Comparison of ENCODE assay signal across 22 cellular contexts in genomic region chr7:30931927-30932540, GRCh38. TPM values are rescaled to one million over a fixed set of nuclear protein-coding genes. Genes with fewer than 3 reads are reported as not detected.
DNase-seq lines count a peak whose midpoint lies in the region; ATAC-seq and TF ChIP-seq lines count a peak whose summit lies in the region.
"Had no signal": no experiment of that assay in that cellular context is flagged by ENCODE, and none has a peak within 500 bp of the region (broad histone marks: within the 10 kb centered on the region; RNA-seq: fewer than 3 reads in every experiment).

No MANE protein-coding gene starts in this region.

- peaks cover 26% of the 10 kb centered on the region for H3K4me1 Mint-ChIP-seq in neural progenitor cell
- H3K4me1 Mint-ChIP-seq in endodermal cell = peaks cover 15% of the 10 kb centered on the region
- H3K4me1 Mint-ChIP-seq: activated naive CD4-positive, alpha-beta T cell treated with anti-CD3 and anti-CD28 coated beads, Interleukin-2, amount 10 ng/mL, durations not matched to agents 7 days and 5 days; CD4-positive, CD25-positive, alpha-beta regulatory T cell had no signal

- no TSS peak for BruUV-seq in mammary epithelial cell (replicated peaks; lab: Mats Ljungman, UMichigan)

- in situ Hi-C loops in mammary epithelial cell (cut with MboI; ENCODE audit: low sequenced_read_pairs in 2 of 2) = no loop called here

- CTCF ChIA-PET in mammary epithelial cell (lab: Charles Lee; ENCODE audit: low non-redundant PET) = no interaction called here

- no peak overlapping the region for H3K4me3 ChIP-seq in mammary epithelial cell (replicated peaks in 1 of 3; ENCODE audit: insufficient read depth in 1 of 3, low read depth in 2 of 3, low read length in 3 of 3)
- H3K4me3 ChIP-seq in neural progenitor cell = no peak overlapping the region
- H3K4me3 ChIP-seq in upper lobe of left lung = no peak overlapping the region
- H3K4me3 ChIP-seq in endodermal cell (ENCODE audit: low read length) = no peak overlapping the region
- H3K4me3 ChIP-seq: ascending aorta, testis had no signal

- WGBS in mammary epithelial cell (ENCODE audit: low coverage, missing lambda C conversion rate) = 74% methylated on average over 7 of the region's 9 CpGs
- 81 to 86% methylated on average over 9 of the region's 9 CpGs for WGBS in upper lobe of left lung, 2 donors
- 92 to 93% methylated on average over 6 to 9 of the region's 9 CpGs for WGBS in endodermal cell (ENCODE audit: insufficient coverage in 1 of 2, insufficient read length in 1 of 2), 2 experiments

- H3K4me3 Mint-ChIP-seq in neural progenitor cell = no peak overlapping the region
- no peak overlapping the region for H3K4me3 Mint-ChIP-seq in endodermal cell
- H3K4me3 Mint-ChIP-seq: activated naive CD4-positive, alpha-beta T cell treated with anti-CD3 and anti-CD28 coated beads, Interleukin-2, amount 10 ng/mL, durations not matched to agents 7 days and 5 days; CD4-positive, CD25-positive, alpha-beta regulatory T cell; T-helper 2 cell treated with Interferon-gamma antibody and Interleukin-4, amounts not matched to agents 5 μg/mL and 100 μg/mL, for 36 hours had no signal

- dilution Hi-C loops in mammary epithelial cell (cut with HindIII; ENCODE audit: low sequenced_read_pairs) = no loop called here

- H3K4me1 ChIP-seq in mammary epithelial cell (ENCODE audit: insufficient read depth, low read length) (peaks cover 1% of the 10 kb centered on the region), neural progenitor cell (peaks cover 19% of the 10 kb centered on the region), upper lobe of left lung (peaks cover 6 to 30% (median 18%) of the 10 kb centered on the region in 4 donors), endodermal cell (ENCODE audit: control insufficient read depth, insufficient read depth, low read length) (no peaks in the 10 kb centered on the region)
- H3K4me1 ChIP-seq: ascending aorta, parathyroid adenoma, testis had no signal

- no peak for ATAC-seq in upper lobe of left lung (ENCODE audit: low FRiP score in 2 of 2)

- peaks cover 1% of the 10 kb centered on the region for H3K27me3 ChIP-seq in mammary epithelial cell (ENCODE audit: insufficient read depth, low read length)
- H3K27me3 ChIP-seq in neural progenitor cell = no peaks in the 10 kb centered on the region
- no peaks in the 10 kb centered on the region for H3K27me3 ChIP-seq in upper lobe of left lung
- H3K27me3 ChIP-seq in endodermal cell (ENCODE audit: control insufficient read depth, insufficient read depth, low read length, poor library complexity, severe bottlenecking) = no peaks in the 10 kb centered on the region
- H3K27me3 ChIP-seq: ascending aorta, testis had no signal

- TF ChIP-seq CTCF in mammary epithelial cell (conservative IDR thresholded peaks at IDR 0.05 in 1 of 2, IDR thresholded peaks at IDR 0.05 in 1 of 2; ENCODE audit: extremely low read depth in 1 of 2, insufficient read depth in 1 of 2, low read depth in 1 of 2, low read length in 2 of 2) (no peak), neural progenitor cell (IDR thresholded peaks at IDR 0.05) (no peak), upper lobe of left lung (IDR thresholded peaks at IDR 0.05) (no peak), endodermal cell (conservative IDR thresholded peaks at IDR 0.05) (no peak)

- H3K9me3 ChIP-seq in mammary epithelial cell (replicated peaks; ENCODE audit: insufficient read depth, low read length) (peaks cover 7% of the 10 kb centered on the region), neural progenitor cell (ENCODE audit: low read depth) (no peaks in the 10 kb centered on the region), upper lobe of left lung (no peaks in the 10 kb centered on the region), endodermal cell (ENCODE audit: control insufficient read depth, low read length) (no peaks in the 10 kb centered on the region)
- H3K9me3 ChIP-seq: ascending aorta, testis had no signal

- H3K9ac ChIP-seq in mammary epithelial cell (ENCODE audit: insufficient read depth, low read length) (no peak overlapping the region), neural progenitor cell (no peak overlapping the region), endodermal cell (ENCODE audit: extremely low read depth, low read length, poor library complexity, severe bottlenecking) (no peak overlapping the region)
- H3K9ac ChIP-seq: parathyroid adenoma had no signal

- H2AFZ ChIP-seq in mammary epithelial cell (ENCODE audit: low read depth, low read length) (peak overlapping the region; percentile 11), neural progenitor cell (replicated peaks) (no peak overlapping the region)
- H2AFZ ChIP-seq: parathyroid adenoma had no signal

- H3K4me2 ChIP-seq in mammary epithelial cell (ENCODE audit: insufficient read depth, low read depth, low read length) (no peak overlapping the region), neural progenitor cell (no peak overlapping the region)

- peaks cover 7% of the 10 kb centered on the region for H3K27me3 Mint-ChIP-seq in neural progenitor cell (ENCODE audit: insufficient read depth, low read depth)
- peaks cover 16% of the 10 kb centered on the region for H3K27me3 Mint-ChIP-seq in endodermal cell (ENCODE audit: insufficient read depth)

- H3K36me3 ChIP-seq in mammary epithelial cell (ENCODE audit: insufficient read depth, low read length) (no peaks in the 10 kb centered on the region), neural progenitor cell (no peaks in the 10 kb centered on the region), upper lobe of left lung (peaks cover 0 to 15% (median 7%) of the 10 kb centered on the region in 4 donors), endodermal cell (ENCODE audit: control insufficient read depth, insufficient read depth, low read length) (no peaks in the 10 kb centered on the region)

- no peaks in the 10 kb centered on the region for H3F3A ChIP-seq in neural progenitor cell (ENCODE audit: low read depth)

- intact Hi-C loops in mammary epithelial cell (cut with micrococcal nuclease) = no loop called here

- peak; percentile 44 for DNase-seq in activated effector memory CD4-positive, alpha-beta T cell treated with anti-CD3 and anti-CD28 coated beads, Interleukin-2, amount 50 U/mL, for 16 hours
- DNase-seq in activated effector memory CD4-positive, alpha-beta T cell treated with Interleukin-2 at 50 U/mL for 16 hours = no peak
- DNase-seq in mammary epithelial cell = no peak
- no peak for DNase-seq in neural progenitor cell (ENCODE audit: low spot score)
- no peak for DNase-seq in upper lobe of left lung
- DNase-seq in activated CD8-positive, alpha-beta memory T cell treated with anti-CD3 and anti-CD28 coated beads, Interleukin-2, amount 50 U/mL, for 48 hours = no peak
- no peak for DNase-seq in endodermal cell
- no peak for DNase-seq in NCI-H524 (lab: John Stamatoyannopoulos, UW)
- DNase-seq: ACHN; activated CD4-positive, alpha-beta T cell treated with anti-CD3 and anti-CD28 coated beads for 4 hours; activated naive CD4-positive, alpha-beta T cell treated with anti-CD3 and anti-CD28 coated beads, Interleukin-2, amount 10 ng/mL, durations not matched to agents 7 days and 5 days; CD4-positive, CD25-positive, alpha-beta regulatory T cell; hippocampal formation; NCI-H1105 treated with DMSO at 0.1 percent for 48 hours; NCI-H510A treated with DMSO at 0.1 percent for 48 hours; SHP77 treated with DMSO at 0.1 percent for 48 hours; testis had no signal

- H3K9me3 Mint-ChIP-seq in neural progenitor cell (peaks cover 9% of the 10 kb centered on the region), endodermal cell (peaks cover 5% of the 10 kb centered on the region)
- H3K9me3 Mint-ChIP-seq: CD4-positive, CD25-positive, alpha-beta regulatory T cell; T-helper 2 cell treated with Interferon-gamma antibody and Interleukin-4, amounts not matched to agents 5 μg/mL and 100 μg/mL, for 36 hours had no signal

- H4K20me1 ChIP-seq in mammary epithelial cell (ENCODE audit: insufficient read depth, low read length) (no peaks in the 10 kb centered on the region), neural progenitor cell (ENCODE audit: low read depth) (no peaks in the 10 kb centered on the region)

- H3K36me3 Mint-ChIP-seq in neural progenitor cell (no peaks in the 10 kb centered on the region), endodermal cell (ENCODE audit: low read depth) (no peaks in the 10 kb centered on the region)
- H3K36me3 Mint-ChIP-seq: activated naive CD4-positive, alpha-beta T cell treated with anti-CD3 and anti-CD28 coated beads, Interleukin-2, amount 10 ng/mL, durations not matched to agents 7 days and 5 days; CD4-positive, CD25-positive, alpha-beta regulatory T cell had no signal

- H3K79me2 ChIP-seq in mammary epithelial cell (ENCODE audit: insufficient read depth, low read length) (no peaks in the 10 kb centered on the region), neural progenitor cell (ENCODE audit: low read depth) (no peaks in the 10 kb centered on the region)
- H3K79me2 ChIP-seq: parathyroid adenoma had no signal

- no peak for TF ChIP-seq POLR2A in upper lobe of left lung (IDR thresholded peaks at IDR 0.05)

- peak overlapping the region; percentile 36 for H3K27ac Mint-ChIP-seq in neural progenitor cell
- H3K27ac Mint-ChIP-seq in endodermal cell = no peak overlapping the region
- H3K27ac Mint-ChIP-seq: activated naive CD4-positive, alpha-beta T cell treated with anti-CD3 and anti-CD28 coated beads, Interleukin-2, amount 10 ng/mL, durations not matched to agents 7 days and 5 days; T-helper 2 cell treated with Interferon-gamma antibody and Interleukin-4, amounts not matched to agents 5 μg/mL and 100 μg/mL, for 36 hours had no signal

- H3K27ac ChIP-seq in mammary epithelial cell (ENCODE audit: insufficient read depth, low read depth, low read length) (no peak overlapping the region), neural progenitor cell (no peak overlapping the region), upper lobe of left lung (peak overlapping the region; percentile 7 to 65 (median 42)), endodermal cell (ENCODE audit: low read depth, low read length) (no peak overlapping the region)
- H3K27ac ChIP-seq: ascending aorta, parathyroid adenoma, testis had no signal

- TF ChIP-seq EP300 in upper lobe of left lung (IDR thresholded peaks at IDR 0.05) = no peak

RNA-seq across cellular contexts. Expression of gene AQP1, which starts 20.4 kb away (rescaled TPM):
- total RNA-seq in mammary epithelial cell = under 1 TPM in 1 of 2 donors, not detected in 1; 0.17 TPM
- 0.05 TPM for polyA plus RNA-seq in mammary epithelial cell
- polyA minus RNA-seq in mammary epithelial cell = not detected
- total RNA-seq in neural progenitor cell (ENCODE audit: low replicate concordance) = 0.87 TPM in 1 of 2 replicates, not detected in the other
- 1,000 to 10,000 TPM in 1 of 6 donors, 100 to 1,000 TPM in 5; 113 to 1,228 (median 802) TPM for total RNA-seq in upper lobe of left lung
- under 1 TPM; 0.26 to 0.91 TPM for total RNA-seq in endodermal cell
- polyA plus RNA-seq in endodermal cell (2013, experiment 1 of 2) = 1.3 TPM
- polyA plus RNA-seq in endodermal cell (2013, experiment 2 of 2) = 1.3 TPM
- total RNA-seq: OCI-LY7 had no signal
- polyA plus RNA-seq: CD4-positive, CD25-positive, alpha-beta regulatory T cell had no signal

RNA-seq across cellular contexts. Expression of gene GHRHR, which starts 31.7 kb away (rescaled TPM):
- total RNA-seq in mammary epithelial cell (not detected), neural progenitor cell (ENCODE audit: low replicate concordance) (not detected in 2 replicates), upper lobe of left lung (1 to 10 TPM in 2 of 6 donors, under 1 TPM in 2, not detected in 2; 0.67 to 3.1 (median 1.1) TPM), endodermal cell (not detected)
- polyA plus RNA-seq in mammary epithelial cell = not detected
- not detected for polyA minus RNA-seq in mammary epithelial cell
- polyA plus RNA-seq in endodermal cell (2013, experiment 1 of 2) = not detected
- not detected for polyA plus RNA-seq in endodermal cell (2013, experiment 2 of 2)
- total RNA-seq: ascending aorta; CD4-positive, CD25-positive, alpha-beta regulatory T cell; mononuclear cell; OCI-LY7 had no signal
- polyA plus RNA-seq: CD4-positive, CD25-positive, alpha-beta regulatory T cell had no signal

Comparison
In these comparisons a context has a peak if more than half of its experiments do, and no peak if none do; other contexts are left out.
1. H3K27ac ChIP-seq: peak in upper lobe of left lung (4 of 4); none in mammary epithelial cell (single experiment), neural progenitor cell (single experiment) and endodermal cell (single experiment).
2. RNA of gene AQP1, which starts 20.4 kb away (total RNA-seq): 113 to 1,228 TPM in upper lobe of left lung; 0.26 to 0.91 TPM in endodermal cell, 0.17 TPM in mammary epithelial cell and 0.87 TPM in neural progenitor cell; every median in the first group is over 10 times any median in the second.